In the genomic region with DNA sequence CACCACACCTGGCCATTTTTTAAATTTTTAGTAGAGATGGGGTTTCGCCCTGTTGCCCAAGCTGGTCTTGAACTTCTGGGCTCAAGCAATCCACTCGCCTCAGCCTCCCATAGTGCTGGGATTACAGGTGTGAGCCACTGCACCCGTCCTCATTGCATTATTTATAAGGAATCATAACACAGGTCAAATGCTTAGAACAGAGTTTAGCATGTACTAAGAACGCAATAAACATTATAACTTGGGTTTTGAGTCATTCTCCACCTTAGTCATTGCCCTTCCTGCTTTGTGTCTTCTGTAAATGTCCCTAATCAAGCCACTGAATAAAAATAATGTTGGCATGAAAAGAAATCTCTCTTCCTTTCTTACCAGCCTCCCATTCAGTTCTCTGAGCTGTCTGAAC, we compare ENCODE assay signal across 11 cellular contexts. TPM values are rescaled to one million over a fixed set of nuclear protein-coding genes. Genes with fewer than 3 reads are reported as not detected.
"Had no signal": no experiment of that assay in that cellular context is flagged by ENCODE, and none has a peak within 500 bp of the region (broad histone marks: within the 10 kb centered on the region; RNA-seq: fewer than 3 reads in every experiment).

No MANE protein-coding gene starts in this region.

- H3K36me3 ChIP-seq: HAP-1 had no signal

- DNase-seq: GM23248, GOT3, H7, H9, HCEC 1CT, HFFc6 had no signal

- ATAC-seq: GM23338, HCT116 had no signal

- H3K9me3 ChIP-seq: HAP-1 had no signal

- H3K4me3 ChIP-seq: GM23248, GM23338, HAP-1 had no signal

RNA-seq across cellular contexts. Expression of a gene that starts 38.5 kb away (rescaled TPM):
- total RNA-seq: HFFc6 had no signal

RNA-seq across cellular contexts. Expression of a gene that starts 58.0 kb away (rescaled TPM):
- total RNA-seq: GM23248, GM23338, H1, H4, H7, H9, HFFc6 had no signal
